1 cellular context compared by ENCODE assay signal in the genomic region with DNA sequence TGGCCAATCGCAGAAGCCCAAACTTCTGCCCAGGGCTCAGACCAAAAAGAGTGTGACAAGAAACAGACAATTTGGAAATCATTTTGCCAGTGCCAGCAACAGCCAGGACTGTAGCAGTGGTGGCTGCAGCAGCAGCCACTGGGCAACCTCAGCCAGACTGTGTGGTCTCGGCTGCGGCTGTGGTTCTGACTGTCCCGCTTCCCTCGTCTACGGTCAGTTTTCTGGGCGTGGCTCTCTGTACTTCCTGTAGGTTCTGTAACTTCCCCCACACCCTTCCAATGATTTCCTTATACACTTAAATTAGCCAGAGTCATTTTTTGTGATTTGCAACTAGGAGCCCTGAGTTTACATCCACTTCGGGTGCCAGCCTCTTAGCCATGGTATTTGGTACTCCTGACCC.
TF ChIP-seq lines count a peak whose summit lies in the region.

No MANE protein-coding gene starts in this region.

TF ChIP-seq in GM12878, 131 proteins besides CTCF, POLR2A, EP300 and RAD21:
- TF ChIP-seq CHD1 (IDR thresholded peaks at IDR 0.05; ENCODE audit: low read depth, low read length) (no peak), RUNX3 (IDR thresholded peaks at IDR 0.05; ENCODE audit: low read length) (peak; percentile 36; the same call in 1 of the 2 replicates)
